13 cellular contexts compared by ENCODE assay signal in the genomic region with DNA sequence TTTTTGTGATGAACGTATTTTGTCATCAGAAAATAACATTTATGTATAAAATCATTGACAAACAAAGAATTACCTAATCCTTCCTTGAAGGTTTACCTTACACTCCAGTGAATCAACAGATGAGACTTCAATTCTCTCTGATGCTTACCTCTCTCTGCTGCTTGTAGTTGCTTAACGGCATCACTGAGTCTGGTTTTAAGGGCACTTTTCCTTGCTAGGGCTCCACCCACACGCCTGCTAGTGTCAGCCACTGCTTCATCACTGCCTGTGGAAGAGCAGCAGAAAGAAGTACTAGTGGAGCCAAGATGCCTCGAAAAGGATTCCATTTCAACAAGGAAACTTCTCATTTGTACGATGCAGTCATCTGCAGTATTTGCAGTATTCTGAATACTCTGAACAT.
A peak's percentile ranks its signal among the peaks of the same experiment; 100 is the strongest.
DNase-seq lines count a peak whose midpoint lies in the region; ATAC-seq and TF ChIP-seq lines count a peak whose summit lies in the region.
"Had no signal": no experiment of that assay in that cellular context is flagged by ENCODE, and none has a peak within 500 bp of the region (broad histone marks: within the 10 kb centered on the region; RNA-seq: fewer than 3 reads in every experiment).

No MANE protein-coding gene starts in this region.

- H3K27me3 ChIP-seq in colonic mucosa (no peaks in the 10 kb centered on the region), lower lobe of right lung (ENCODE audit: low read depth) (no peaks in the 10 kb centered on the region)
- H3K27me3 ChIP-seq in effector memory CD4-positive, alpha-beta T cell (replicated peaks; ENCODE audit: control insufficient read depth, insufficient read depth, low read length, poor library complexity, severe bottlenecking): no peaks in the 10 kb centered on the region

- no peak for DNase-seq in Right ventricle myocardium inferior (ENCODE audit: missing footprints)
- no peak for DNase-seq in cardiac septum (ENCODE audit: low spot score)
- no peak for DNase-seq in colonic mucosa
- no peak for DNase-seq in lower lobe of right lung
- DNase-seq in effector memory CD4-positive, alpha-beta T cell: no peak
- DNase-seq in activated T-cell treated with anti-CD3 and anti-CD28 coated beads, Interleukin-2, amount 50 U/mL, for 48 hours: no peak
- no peak for DNase-seq in RKO (ENCODE audit: low spot score)
- DNase-seq: NCI-H1092; nephron progenitor cell; stimulated activated CD4-positive, alpha-beta T cell treated with anti-CD3 and anti-CD28 coated beads, Interleukin-2, amount 100 ng/mL, for 24 hours had no signal

- H3K27ac ChIP-seq in colonic mucosa: peak overlapping the region; percentile 23
- peak overlapping the region; percentile 58 for H3K27ac ChIP-seq in lower lobe of right lung
- no peak overlapping the region for H3K27ac ChIP-seq in effector memory CD4-positive, alpha-beta T cell (ENCODE audit: insufficient read depth, low read length, poor library complexity, severe bottlenecking)
- H3K27ac ChIP-seq: HL-60 had no signal

- intact Hi-C loops in Right ventricle myocardium inferior (cut with DNase I) (no loop called here), cardiac septum (cut with DNase I) (no loop called here), colonic mucosa (cut with DNase I) (no loop called here), lower lobe of right lung (cut with DNase I) (no loop called here)

- H3K36me3 ChIP-seq in colonic mucosa: no peaks in the 10 kb centered on the region
- H3K36me3 ChIP-seq in lower lobe of right lung: peaks cover 26% of the 10 kb centered on the region
- no peaks in the 10 kb centered on the region for H3K36me3 ChIP-seq in effector memory CD4-positive, alpha-beta T cell (ENCODE audit: control insufficient read depth, insufficient read depth, low read length)

- H3K9ac ChIP-seq in colonic mucosa (ENCODE audit: low read depth in 2 of 2, low read length in 2 of 2): no peak overlapping the region

- no peak for TF ChIP-seq CTCF in colonic mucosa (IDR thresholded peaks at IDR 0.05)
- TF ChIP-seq CTCF in lower lobe of right lung (IDR thresholded peaks at IDR 0.05): no peak

- H3K4me1 ChIP-seq in colonic mucosa (no peaks in the 10 kb centered on the region), lower lobe of right lung (no peaks in the 10 kb centered on the region)
- H3K4me1 ChIP-seq in effector memory CD4-positive, alpha-beta T cell (ENCODE audit: control insufficient read depth, insufficient read depth, low read length, poor library complexity, severe bottlenecking): no peaks in the 10 kb centered on the region

- H3K9me3 ChIP-seq in colonic mucosa (no peaks in the 10 kb centered on the region), lower lobe of right lung (no peaks in the 10 kb centered on the region)
- no peaks in the 10 kb centered on the region for H3K9me3 ChIP-seq in effector memory CD4-positive, alpha-beta T cell (ENCODE audit: control insufficient read depth, low read length)

- ATAC-seq in Right ventricle myocardium inferior (peak; percentile 69), lower lobe of right lung (no peak), GM18868 (IDR thresholded peaks at IDR 0.05; ENCODE audit: unreplicated experiment) (no peak)

- H3K4me3 ChIP-seq in colonic mucosa (no peak overlapping the region), lower lobe of right lung (no peak overlapping the region)
- H3K4me3 ChIP-seq in effector memory CD4-positive, alpha-beta T cell (ENCODE audit: insufficient read depth, low read depth, low read length, poor library complexity, severe bottlenecking): no peak overlapping the region
- H3K4me3 ChIP-seq: coronary artery had no signal
